In genomic region chr6:27824248-27825024, GRCh38 we compare ENCODE assay signal across 8 cellular contexts.
A peak's percentile ranks its signal among the peaks of the same experiment; 100 is the strongest.
DNase-seq lines count a peak whose midpoint lies in the region; ATAC-seq and TF ChIP-seq lines count a peak whose summit lies in the region.
"Not testable (repeated sequence)": the region's sequence is repeated elsewhere in the genome, so short reads cannot be mapped to it uniquely, and the experiment has no call there.

No MANE protein-coding gene starts in this region.

- not testable (repeated sequence) for H3K4me1 ChIP-seq in hepatocyte (ENCODE audit: insufficient read depth); prostate gland (replicated peaks)

- H3K79me2 ChIP-seq in hepatocyte = peaks cover 27% of the 10 kb centered on the region

- not testable (repeated sequence) for H2AFZ ChIP-seq in hepatocyte

- intact Hi-C loops in prostate gland (cut with DNase I) = not testable (repeated sequence)

- H3K4me3 ChIP-seq in AG10803 (ENCODE audit: low read length) (peak overlapping the region; percentile 80), hepatocyte (peak overlapping the region; percentile 98), prostate gland (peak overlapping the region; percentile 33 to 41)

- peak overlapping the region; percentile 95 for H3K27ac Mint-ChIP-seq in T-helper 1 cell treated with Interleukin-12 subunit alpha and Interleukin-12 subunit beta and Interleukin-4 antibody, amounts not matched to agents 30 μg/mL and 1 μg/mL, for 36 hours
- peak overlapping the region; percentile 93 to 99 (median 96) for H3K27ac Mint-ChIP-seq in brain

- H3K36me3 ChIP-seq in hepatocyte (replicated peaks; ENCODE audit: insufficient read depth, low read depth); prostate gland: not testable (repeated sequence)

- not testable (repeated sequence) for H3K9me3 ChIP-seq in hepatocyte (ENCODE audit: low read depth); prostate gland

- H3K9me3 Mint-ChIP-seq in T-helper 1 cell treated with Interleukin-12 subunit alpha and Interleukin-12 subunit beta and Interleukin-4 antibody, amounts not matched to agents 30 μg/mL and 1 μg/mL, for 36 hours = not testable (repeated sequence)
- H3K9me3 Mint-ChIP-seq in brain = peaks cover 4 to 23% (median 16%) of the 10 kb centered on the region in 5 experiments

- not testable (repeated sequence) for H3K27me3 Mint-ChIP-seq in T-helper 1 cell treated with Interleukin-12 subunit alpha and Interleukin-12 subunit beta and Interleukin-4 antibody, amounts not matched to agents 30 μg/mL and 1 μg/mL, for 36 hours (ENCODE audit: low read depth)
- H3K27me3 Mint-ChIP-seq in brain = peaks cover 13% of the 10 kb centered on the region

- not testable (repeated sequence) for H4K20me1 ChIP-seq in hepatocyte (ENCODE audit: insufficient read depth, poor library complexity, severe bottlenecking)

- H3K9me2 ChIP-seq in hepatocyte (replicated peaks; ENCODE audit: insufficient read depth) = not testable (repeated sequence)

- TF ChIP-seq POLR2A in prostate gland (IDR thresholded peaks at IDR 0.05) = not testable (repeated sequence)

- not testable (repeated sequence) for H3K36me3 Mint-ChIP-seq in T-helper 1 cell treated with Interleukin-12 subunit alpha and Interleukin-12 subunit beta and Interleukin-4 antibody, amounts not matched to agents 30 μg/mL and 1 μg/mL, for 36 hours (ENCODE audit: low read depth)
- peaks cover 25% of the 10 kb centered on the region for H3K36me3 Mint-ChIP-seq in brain

- H3K27ac ChIP-seq in hepatocyte (peak overlapping the region; percentile 98), prostate gland (peak overlapping the region; percentile 45 to 53)

- peak overlapping the region; percentile 77 for H3K4me2 ChIP-seq in hepatocyte

- H3K4me3 Mint-ChIP-seq in T-helper 1 cell treated with Interleukin-12 subunit alpha and Interleukin-12 subunit beta and Interleukin-4 antibody, amounts not matched to agents 30 μg/mL and 1 μg/mL, for 36 hours = peak overlapping the region; percentile 87
- H3K4me3 Mint-ChIP-seq in brain = peak overlapping the region; percentile 91 to 97 (median 95)

- DNase-seq in AG10803 (ENCODE audit: low read depth) = peak; percentile 91
- peak; percentile 37 for DNase-seq in NCI-H1105 treated with DMSO at 0.1 percent for 48 hours (lab: John Stamatoyannopoulos, UW)
- DNase-seq in hepatocyte (ENCODE audit: low spot score) = peak; percentile 26
- not testable (repeated sequence) for DNase-seq in prostate gland (ENCODE audit: low spot score)

- peak; percentile 68 for ATAC-seq in GM18909 (IDR thresholded peaks at IDR 0.05; ENCODE audit: poor library complexity, unreplicated experiment)
- ATAC-seq in HG02970 (IDR thresholded peaks at IDR 0.05; ENCODE audit: low FRiP score, unreplicated experiment) = peak; percentile 61

- TF ChIP-seq CTCF in AG10803 (conservative IDR thresholded peaks at IDR 0.05; ENCODE audit: low read length); brain (conservative IDR thresholded peaks at IDR 0.05); hepatocyte (IDR thresholded peaks at IDR 0.05; ENCODE audit: poor library complexity); prostate gland (IDR thresholded peaks at IDR 0.05): not testable (repeated sequence)

- H3K27me3 ChIP-seq in hepatocyte; prostate gland (replicated peaks; ENCODE audit: insufficient read depth): not testable (repeated sequence)

- WGBS in hepatocyte (ENCODE audit: low lambda C conversion rate, missing lambda C conversion rate) = under 1% methylated on average over 35 of the region's 47 CpGs
- 4% methylated on average over 34 of the region's 47 CpGs for WGBS in prostate gland

- peaks cover 29% of the 10 kb centered on the region for H3K4me1 Mint-ChIP-seq in T-helper 1 cell treated with Interleukin-12 subunit alpha and Interleukin-12 subunit beta and Interleukin-4 antibody, amounts not matched to agents 30 μg/mL and 1 μg/mL, for 36 hours (ENCODE audit: low read depth)
- peaks cover 37% of the 10 kb centered on the region for H3K4me1 Mint-ChIP-seq in brain

Comparison
In these comparisons a context has a peak if more than half of its experiments do, and no peak if none do; other contexts are left out.
1. H3K4me3 ChIP-seq: peak in every context shown above with its lines; median percentile 98 in hepatocyte; 80 in AG10803; 37 in prostate gland.